Comparison of ENCODE assay signal across 11 cellular contexts in genomic region chr1:224747578-224747977, GRCh38.
DNase-seq lines count a peak whose midpoint lies in the region; ATAC-seq, FAIRE-seq and TF ChIP-seq lines count a peak whose summit lies in the region.
"Had no signal": no experiment of that assay in that cellular context is flagged by ENCODE, and none has a peak within 500 bp of the region (broad histone marks: within the 10 kb centered on the region; RNA-seq: fewer than 3 reads in every experiment).

No MANE protein-coding gene starts in this region.

- H3K4me1 Mint-ChIP-seq in glutamatergic neuron (ENCODE audit: low read depth, unreplicated experiment): no peaks in the 10 kb centered on the region

- H3K27me3 ChIP-seq in bronchial epithelial cell (ENCODE audit: control insufficient read depth, insufficient read depth, low read length): no peaks in the 10 kb centered on the region

- peak; percentile 56 for ATAC-seq in GM21390 (IDR thresholded peaks at IDR 0.05; ENCODE audit: unreplicated experiment)
- no peak for ATAC-seq in GM18870 (IDR thresholded peaks at IDR 0.05; ENCODE audit: unreplicated experiment)

- TF ChIP-seq CTCF in bronchial epithelial cell (IDR thresholded peaks at IDR 0.05; ENCODE audit: insufficient read depth, low read length, severe bottlenecking): no peak
- TF ChIP-seq CTCF in glutamatergic neuron (IDR thresholded peaks at IDR 0.05; ENCODE audit: partially characterized antibody, unreplicated experiment): no peak

- no peaks in the 10 kb centered on the region for H3K36me3 ChIP-seq in bronchial epithelial cell (ENCODE audit: control insufficient read depth, insufficient read depth, low read length)

- H3K9me3 Mint-ChIP-seq in glutamatergic neuron (ENCODE audit: unreplicated experiment): peaks cover 4% of the 10 kb centered on the region

- H3K4me3 ChIP-seq in bronchial epithelial cell (ENCODE audit: low read depth, low read length): no peak overlapping the region
- H3K4me3 ChIP-seq: SK-N-MC had no signal

- H3K36me3 Mint-ChIP-seq in glutamatergic neuron (ENCODE audit: unreplicated experiment): no peaks in the 10 kb centered on the region

- no peak for FAIRE-seq in bronchial epithelial cell (lab: Jason Lieb, UNC)
- FAIRE-seq: endothelial cell of umbilical vein had no signal

- H3K27me3 Mint-ChIP-seq in glutamatergic neuron (ENCODE audit: unreplicated experiment): no peaks in the 10 kb centered on the region

- peak; percentile 88 for DNase-seq in DMS79 treated with DMSO at 0.1 percent for 48 hours (lab: John Stamatoyannopoulos, UW)
- DNase-seq in KG1 (lab: John Stamatoyannopoulos, UW): peak; percentile 19
- peak; percentile 49 for DNase-seq in bronchial epithelial cell (ENCODE audit: low read depth)
- DNase-seq in NCI-H1092 treated with DMSO at 0.1 percent for 48 hours (lab: John Stamatoyannopoulos, UW): no peak
- DNase-seq in glutamatergic neuron: no peak
- DNase-seq in HuH-7.5 (ENCODE audit: low spot score): no peak
- DNase-seq: retina had no signal

- no peak overlapping the region for H3K27ac Mint-ChIP-seq in glutamatergic neuron (ENCODE audit: unreplicated experiment)

- no peak overlapping the region for H3K4me3 Mint-ChIP-seq in glutamatergic neuron (ENCODE audit: unreplicated experiment)

Comparison
In these comparisons a context has a peak if more than half of its experiments do, and no peak if none do; other contexts are left out.
1. DNase-seq: peak in DMS79 treated with DMSO at 0.1 percent for 48 hours (single experiment), KG1 (single experiment) and bronchial epithelial cell (single experiment); none in NCI-H1092 treated with DMSO at 0.1 percent for 48 hours (single experiment), glutamatergic neuron (single experiment) and HuH-7.5 (single experiment).